In the genomic region with DNA sequence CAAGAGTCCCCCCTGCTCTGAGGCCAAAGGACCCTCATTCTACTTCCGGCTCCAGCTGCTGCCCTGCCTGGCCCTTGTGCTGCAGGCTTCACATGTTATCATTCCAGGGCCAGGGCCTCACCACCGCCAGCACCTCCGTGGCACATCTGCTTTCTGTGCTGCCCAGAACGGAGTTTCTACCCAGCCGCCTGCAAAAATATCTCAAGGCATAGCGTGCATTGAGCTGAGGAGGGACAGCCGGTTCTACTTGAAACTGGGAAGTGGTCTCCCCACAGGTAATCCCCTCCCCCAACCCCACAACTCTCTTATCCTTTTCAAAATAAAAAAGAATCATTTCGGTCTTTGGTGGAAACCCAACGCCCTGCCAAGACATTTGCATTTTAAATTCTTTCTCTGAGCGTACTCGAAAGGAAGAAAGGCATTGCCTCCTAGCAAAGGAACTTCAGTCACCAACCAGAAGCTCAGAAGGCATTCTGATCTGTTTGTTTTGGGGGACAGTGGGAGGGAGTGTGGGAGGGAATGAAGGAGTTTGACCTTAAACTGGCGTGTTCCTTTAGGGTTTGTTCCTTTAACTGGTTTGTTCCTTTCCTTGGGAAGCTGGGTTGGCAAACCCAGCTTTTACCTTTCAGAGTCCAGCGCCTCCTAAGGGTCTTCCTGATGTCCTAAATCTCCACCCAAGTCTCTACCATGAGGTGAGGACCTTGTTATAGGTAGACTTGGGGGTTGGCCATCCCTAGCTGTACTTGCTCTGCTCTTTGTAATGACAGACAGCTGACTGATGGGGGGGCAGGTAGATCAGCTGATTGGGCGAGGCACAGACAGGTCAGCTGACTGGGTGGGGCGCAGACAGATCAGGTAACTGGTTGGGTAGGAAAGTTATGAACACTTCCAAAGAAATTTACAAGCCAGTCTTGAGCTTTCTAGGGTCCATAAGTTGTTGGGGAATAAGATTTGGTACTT, we compare ENCODE assay signal across 12 cellular contexts. TPM values are rescaled to one million over a fixed set of nuclear protein-coding genes. Genes with fewer than 3 reads are reported as not detected.
DNase-seq lines count a peak whose midpoint lies in the region; ATAC-seq and TF ChIP-seq lines count a peak whose summit lies in the region.
"Had no signal": no experiment of that assay in that cellular context is flagged by ENCODE, and none has a peak within 500 bp of the region (broad histone marks: within the 10 kb centered on the region; RNA-seq: fewer than 3 reads in every experiment).

No MANE protein-coding gene starts in this region.

- H3K27ac ChIP-seq in mesendoderm (ENCODE audit: low read depth, low read length) (no peak overlapping the region), gastrocnemius medialis (no peak overlapping the region)
- H3K27ac ChIP-seq: dorsolateral prefrontal cortex, thoracic aorta had no signal

- H3K56ac ChIP-seq in mesendoderm (ENCODE audit: low read length): no peak overlapping the region

- TF ChIP-seq CTCF in GM10266 (IDR thresholded peaks at IDR 0.05; ENCODE audit: control insufficient read depth, insufficient read depth, low read depth, missing control alignments): peak; percentile 11
- no peak for TF ChIP-seq CTCF in gastrocnemius medialis (IDR thresholded peaks at IDR 0.05 in 4 of 5, conservative IDR thresholded peaks at IDR 0.05 in 1 of 5)

- H3K23ac ChIP-seq in mesendoderm (ENCODE audit: low read length): no peak overlapping the region

- H2BK5ac ChIP-seq in mesendoderm (ENCODE audit: low read length): no peak overlapping the region

- intact Hi-C loops in gastrocnemius medialis (cut with DNase I; ENCODE audit: low total_unique reads): no loop called here

- no peak overlapping the region for H2BK15ac ChIP-seq in mesendoderm (replicated peaks; ENCODE audit: low read depth)

- H3K4me1 ChIP-seq in mesendoderm (ENCODE audit: control insufficient read depth, low read depth, low read length) (no peaks in the 10 kb centered on the region), gastrocnemius medialis (no peaks in the 10 kb centered on the region)

- H3K36me3 ChIP-seq in mesendoderm (ENCODE audit: control insufficient read depth, insufficient read depth, low read length) (no peaks in the 10 kb centered on the region), gastrocnemius medialis (no peaks in the 10 kb centered on the region)
- H3K36me3 ChIP-seq: thoracic aorta had no signal

- no peak overlapping the region for H3K18ac ChIP-seq in mesendoderm (ENCODE audit: low read length)

- no peak overlapping the region for H3K9ac ChIP-seq in mesendoderm (ENCODE audit: low read length)

- H3K79me1 ChIP-seq in mesendoderm (ENCODE audit: low read length): no peaks in the 10 kb centered on the region

- no peak overlapping the region for H4K5ac ChIP-seq in mesendoderm (ENCODE audit: low read length)

- no peaks in the 10 kb centered on the region for H3K9me3 ChIP-seq in gastrocnemius medialis
- H3K9me3 ChIP-seq: thoracic aorta had no signal

- no peak overlapping the region for H2AK5ac ChIP-seq in mesendoderm (ENCODE audit: low read length)

- no CpG with 5 or more reads among the region's 15 CpGs for WGBS in mesendoderm (ENCODE audit: extremely low coverage, insufficient coverage, low lambda C conversion rate)

- H3K4me3 ChIP-seq in mesendoderm (ENCODE audit: low read length) (no peak overlapping the region), gastrocnemius medialis (no peak overlapping the region)
- H3K4me3 ChIP-seq: dorsolateral prefrontal cortex, thoracic aorta had no signal

- no peak for TF ChIP-seq POLR2A in gastrocnemius medialis (IDR thresholded peaks at IDR 0.05)

- CTCF ChIA-PET in HEK293T (lab: Yijun Ruan, JAX): interaction anchor here (0.6 to 1.2 kb wide), 4 partner anchors 12 to 481 kb away, joined by 3 to 4 read pairs (median 3); no protein-coding TSS in a partner anchor

- in situ Hi-C loops in gastrocnemius medialis (cut with MboI; ENCODE audit: low sequenced_read_pairs in 4 of 4): no loop called here

- no peak overlapping the region for H3K4me2 ChIP-seq in mesendoderm (ENCODE audit: low read length)

- no peaks in the 10 kb centered on the region for H3K79me2 ChIP-seq in mesendoderm (ENCODE audit: control insufficient read depth, insufficient read depth, low read length)

- no peak overlapping the region for H2BK120ac ChIP-seq in mesendoderm (ENCODE audit: low read depth, low read length)

- H3K4ac ChIP-seq in mesendoderm (ENCODE audit: low read depth, low read length): no peak overlapping the region

- H4K8ac ChIP-seq in mesendoderm (ENCODE audit: low read depth, low read length): no peak overlapping the region

- POLR2A ChIA-PET in HEK293T (lab: Yijun Ruan, JAX): no interaction called here

- ATAC-seq in GM21381 (IDR thresholded peaks at IDR 0.05; ENCODE audit: unreplicated experiment) (peak; percentile 41), SK-N-SH treated with all-trans-retinoic acid at 6 μM for 48 hours (no peak), gastrocnemius medialis (no peak)

- DNase-seq in GM10266 (ENCODE audit: extremely low spot score) (no peak), UCSD-AML1 (lab: John Stamatoyannopoulos, UW; ENCODE audit: unreplicated experiment) (peak; percentile 48), mesendoderm (peak; percentile 22), HEK293T (ENCODE audit: extremely low spot score) (no peak), gastrocnemius medialis (no peak)
- DNase-seq in NK-92 treated with Interleukin-12 subunit alpha and Interleukin-12 subunit beta, amount 100 ng/mL, for 24 hours (lab: John Stamatoyannopoulos, UW): no peak
- DNase-seq: hippocampal formation, SHP77 had no signal

- H3K27me3 ChIP-seq in mesendoderm (ENCODE audit: insufficient read depth, low read length, poor library complexity): no peaks in the 10 kb centered on the region
- no peaks in the 10 kb centered on the region for H3K27me3 ChIP-seq in gastrocnemius medialis

TF ChIP-seq in SK-N-SH treated with all-trans-retinoic acid at 6 μM for 48 hours, 23 proteins besides CTCF, POLR2A, EP300 and RAD21 (continues in another document):
- TF ChIP-seq OSR1 (CRISPR knock-in tag; IDR thresholded peaks at IDR 0.05) (no peak), ESRRG (CRISPR knock-in tag; IDR thresholded peaks at IDR 0.05) (no peak), ISL1 (CRISPR knock-in tag; IDR thresholded peaks at IDR 0.05) (no peak), TCF4 (CRISPR knock-in tag; IDR thresholded peaks at IDR 0.05; ENCODE audit: borderline replicate concordance) (no peak), ZNF70 (CRISPR knock-in tag; IDR thresholded peaks at IDR 0.05) (no peak), RARB (CRISPR knock-in tag; IDR thresholded peaks at IDR 0.05) (no peak)
- TF ChIP-seq, protein P1, sequence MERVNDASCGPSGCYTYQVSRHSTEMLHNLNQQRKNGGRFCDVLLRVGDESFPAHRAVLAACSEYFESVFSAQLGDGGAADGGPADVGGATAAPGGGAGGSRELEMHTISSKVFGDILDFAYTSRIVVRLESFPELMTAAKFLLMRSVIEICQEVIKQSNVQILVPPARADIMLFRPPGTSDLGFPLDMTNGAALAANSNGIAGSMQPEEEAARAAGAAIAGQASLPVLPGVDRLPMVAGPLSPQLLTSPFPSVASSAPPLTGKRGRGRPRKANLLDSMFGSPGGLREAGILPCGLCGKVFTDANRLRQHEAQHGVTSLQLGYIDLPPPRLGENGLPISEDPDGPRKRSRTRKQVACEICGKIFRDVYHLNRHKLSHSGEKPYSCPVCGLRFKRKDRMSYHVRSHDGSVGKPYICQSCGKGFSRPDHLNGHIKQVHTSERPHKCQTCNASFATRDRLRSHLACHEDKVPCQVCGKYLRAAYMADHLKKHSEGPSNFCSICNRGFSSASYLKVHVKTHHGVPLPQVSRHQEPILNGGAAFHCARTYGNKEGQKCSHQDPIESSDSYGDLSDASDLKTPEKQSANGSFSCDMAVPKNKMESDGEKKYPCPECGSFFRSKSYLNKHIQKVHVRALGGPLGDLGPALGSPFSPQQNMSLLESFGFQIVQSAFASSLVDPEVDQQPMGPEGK (CRISPR knock-in tag; IDR thresholded peaks at IDR 0.05; ENCODE audit: borderline replicate concordance): no peak

TF ChIP-seq in HEK293T, 16 proteins besides CTCF, POLR2A, EP300 and RAD21:
- TF ChIP-seq LEF1 (IDR thresholded peaks at IDR 0.05; ENCODE audit: borderline replicate concordance) (no peak), PKNOX1 (IDR thresholded peaks at IDR 0.05) (no peak)

RNA-seq across cellular contexts. Expression of gene PIK3R6, which starts 33.4 kb away (rescaled TPM):
- 0.01 TPM for polyA plus RNA-seq in mesendoderm (2013, experiment 1 of 2)
- polyA plus RNA-seq in mesendoderm (2013, experiment 2 of 2): 0.03 TPM
- total RNA-seq in gastrocnemius medialis: under 1 TPM in 3 of 4 donors, not detected in 1; 0.09 to 0.24 (median 0.16) TPM

Comparison
In these comparisons a context has a peak if more than half of its experiments do, and no peak if none do; other contexts are left out.
1. DNase-seq: peak in UCSD-AML1 (single experiment) and mesendoderm (single experiment); none in GM10266 (single experiment), HEK293T (single experiment), gastrocnemius medialis (0 of 2) and NK-92 treated with Interleukin-12 subunit alpha and Interleukin-12 subunit beta, amount 100 ng/mL, for 24 hours (single experiment).